In the genomic region with DNA sequence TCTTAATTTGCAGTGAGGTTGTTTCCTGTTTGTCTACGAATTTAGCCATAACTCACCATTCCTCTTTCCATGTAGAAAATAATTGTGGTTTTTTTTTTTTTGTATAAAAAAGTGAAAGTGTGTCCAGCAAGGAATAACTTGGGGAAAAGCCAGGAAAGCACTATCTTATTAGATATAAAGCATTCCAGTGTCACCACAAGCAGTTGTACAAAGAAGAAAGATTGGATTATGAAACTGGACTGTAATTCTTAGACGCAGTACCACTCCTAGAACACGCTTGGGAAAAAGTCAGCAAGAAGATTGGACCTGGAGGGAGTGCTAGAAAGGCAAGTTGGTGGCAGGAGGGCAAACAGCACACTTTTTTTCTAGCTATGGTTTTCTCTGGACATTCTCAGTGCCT, we compare ENCODE assay signal across 1 cellular context.
TF ChIP-seq lines count a peak whose summit lies in the region.

No MANE protein-coding gene starts in this region.

TF ChIP-seq in IMR-90, 13 proteins besides CTCF, POLR2A, EP300 and RAD21:
- TF ChIP-seq RCOR1 (IDR thresholded peaks at IDR 0.05; ENCODE audit: insufficient replicate concordance, low read length) = no peak
- no peak for TF ChIP-seq BHLHE40 (IDR thresholded peaks at IDR 0.05; ENCODE audit: low read depth, low read length)
- no peak for TF ChIP-seq CHD1 (IDR thresholded peaks at IDR 0.05; ENCODE audit: low read depth, low read length)
- no peak for TF ChIP-seq MAZ (IDR thresholded peaks at IDR 0.05; ENCODE audit: borderline replicate concordance, low read depth, low read length)
- no peak for TF ChIP-seq SMC3 (IDR thresholded peaks at IDR 0.05; ENCODE audit: low read depth, low read length)
- TF ChIP-seq, protein P1, sequence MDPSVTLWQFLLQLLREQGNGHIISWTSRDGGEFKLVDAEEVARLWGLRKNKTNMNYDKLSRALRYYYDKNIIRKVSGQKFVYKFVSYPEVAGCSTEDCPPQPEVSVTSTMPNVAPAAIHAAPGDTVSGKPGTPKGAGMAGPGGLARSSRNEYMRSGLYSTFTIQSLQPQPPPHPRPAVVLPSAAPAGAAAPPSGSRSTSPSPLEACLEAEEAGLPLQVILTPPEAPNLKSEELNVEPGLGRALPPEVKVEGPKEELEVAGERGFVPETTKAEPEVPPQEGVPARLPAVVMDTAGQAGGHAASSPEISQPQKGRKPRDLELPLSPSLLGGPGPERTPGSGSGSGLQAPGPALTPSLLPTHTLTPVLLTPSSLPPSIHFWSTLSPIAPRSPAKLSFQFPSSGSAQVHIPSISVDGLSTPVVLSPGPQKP (IDR thresholded peaks at IDR 0.05; ENCODE audit: borderline replicate concordance, low read depth, low read length) = no peak
TF ChIP-seq in IMR-90: peak in this region for 0.
